In the genomic region with DNA sequence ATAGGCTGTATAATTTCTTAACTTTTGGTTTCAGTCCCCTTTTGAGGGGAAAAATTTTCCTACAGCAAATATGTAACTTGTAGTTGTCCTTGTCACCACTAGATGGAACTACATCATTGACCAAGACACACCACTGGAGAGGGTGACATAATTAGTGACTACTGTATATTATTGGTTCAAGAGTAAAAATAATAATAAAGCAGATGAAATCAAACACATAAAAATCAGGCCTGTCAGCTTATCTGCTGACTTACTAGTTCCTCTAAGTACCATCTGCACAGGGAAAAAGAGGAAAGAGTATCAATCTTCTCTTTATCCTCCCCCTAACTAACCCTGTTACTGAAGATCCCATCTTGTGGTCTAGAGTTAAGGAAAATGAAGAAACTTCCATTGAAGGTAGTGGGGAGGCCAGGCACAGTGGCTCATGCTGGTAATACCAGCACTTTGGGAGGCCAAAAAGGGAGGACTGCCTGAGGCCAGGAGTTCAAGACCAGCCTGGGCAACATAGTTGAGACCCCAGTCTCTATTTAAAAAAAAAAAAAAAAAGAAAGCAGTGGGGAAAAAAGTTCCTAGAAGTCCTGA, we compare ENCODE assay signal across 8 cellular contexts. TPM values are rescaled to one million over a fixed set of nuclear protein-coding genes. Genes with fewer than 3 reads are reported as not detected.
DNase-seq lines count a peak whose midpoint lies in the region; ATAC-seq and TF ChIP-seq lines count a peak whose summit lies in the region.

No MANE protein-coding gene starts in this region.

- H3K4me1 Mint-ChIP-seq in endothelial cell (ENCODE audit: unreplicated experiment): peaks cover 5% of the 10 kb centered on the region
- H3K4me1 Mint-ChIP-seq in activated T-helper 2 cell treated with anti-CD3 and anti-CD28 coated beads, Interferon-gamma antibody, Interleukin-2, Interleukin-4, amounts not matched to agents 10 μg/mL and 5 μg/mL and 100 μg/mL, durations not matched to agents 14 hours and 24 hours and 36 hours (ENCODE audit: low read depth): peaks cover 5% of the 10 kb centered on the region

- intact Hi-C loops in activated T-helper 2 cell treated with anti-CD3 and anti-CD28 coated beads, Interferon-gamma antibody, Interleukin-2, Interleukin-4, amounts not matched to agents 10 μg/mL and 5 μg/mL and 100 μg/mL, durations not matched to agents 14 hours and 24 hours and 36 hours (cut with micrococcal nuclease): loop anchor here (1.0 kb wide), 2 partner anchors 88 to 97 kb away; no protein-coding TSS in a partner anchor

- H3K9me3 Mint-ChIP-seq in endothelial cell (ENCODE audit: unreplicated experiment): no peaks in the 10 kb centered on the region
- no peaks in the 10 kb centered on the region for H3K9me3 Mint-ChIP-seq in activated T-helper 2 cell treated with anti-CD3 and anti-CD28 coated beads, Interferon-gamma antibody, Interleukin-2, Interleukin-4, amounts not matched to agents 10 μg/mL and 5 μg/mL and 100 μg/mL, durations not matched to agents 14 hours and 24 hours and 36 hours

- H3K27ac Mint-ChIP-seq in endothelial cell (ENCODE audit: unreplicated experiment): peak overlapping the region; percentile 64
- H3K27ac Mint-ChIP-seq in activated T-helper 2 cell treated with anti-CD3 and anti-CD28 coated beads, Interferon-gamma antibody, Interleukin-2, Interleukin-4, amounts not matched to agents 10 μg/mL and 5 μg/mL and 100 μg/mL, durations not matched to agents 14 hours and 24 hours and 36 hours: no peak overlapping the region

- in situ Hi-C loops in G401 (cut with HindIII; ENCODE audit: low sequenced_read_pairs): no loop called here

- TF ChIP-seq CTCF in endothelial cell (IDR thresholded peaks at IDR 0.05; ENCODE audit: unreplicated experiment): peak; percentile 89

- H3K36me3 Mint-ChIP-seq in endothelial cell (ENCODE audit: low read depth, unreplicated experiment): peaks cover 26% of the 10 kb centered on the region
- H3K36me3 Mint-ChIP-seq in activated T-helper 2 cell treated with anti-CD3 and anti-CD28 coated beads, Interferon-gamma antibody, Interleukin-2, Interleukin-4, amounts not matched to agents 10 μg/mL and 5 μg/mL and 100 μg/mL, durations not matched to agents 14 hours and 24 hours and 36 hours (ENCODE audit: low read depth): peaks cover 54% of the 10 kb centered on the region

- peak; percentile 15 for DNase-seq in G401 (ENCODE audit: low spot score)
- peak; percentile 53 for DNase-seq in HuH-7 (ENCODE audit: low spot score)
- DNase-seq in RPMI7951 (ENCODE audit: low read depth): peak; percentile 37
- no peak for DNase-seq in endothelial cell (ENCODE audit: low spot score)
- peak; percentile 44 for DNase-seq in myocyte (ENCODE audit: low read depth)
- no peak for DNase-seq in DMS153 (lab: John Stamatoyannopoulos, UW)
- no peak for DNase-seq in activated T-helper 2 cell treated with anti-CD3 and anti-CD28 coated beads, Interferon-gamma antibody, Interleukin-2, Interleukin-4, amounts not matched to agents 10 μg/mL and 5 μg/mL and 100 μg/mL, durations not matched to agents 14 hours and 24 hours and 36 hours (ENCODE audit: low spot score)

- ATAC-seq in GM21447 (IDR thresholded peaks at IDR 0.05; ENCODE audit: unreplicated experiment): peak; percentile 89

- H3K27me3 Mint-ChIP-seq in endothelial cell (ENCODE audit: unreplicated experiment): peaks cover 2% of the 10 kb centered on the region
- no peaks in the 10 kb centered on the region for H3K27me3 Mint-ChIP-seq in activated T-helper 2 cell treated with anti-CD3 and anti-CD28 coated beads, Interferon-gamma antibody, Interleukin-2, Interleukin-4, amounts not matched to agents 10 μg/mL and 5 μg/mL and 100 μg/mL, durations not matched to agents 14 hours and 24 hours and 36 hours (ENCODE audit: low read depth)

- H3K4me3 Mint-ChIP-seq in endothelial cell (ENCODE audit: unreplicated experiment): no peak overlapping the region
- no peak overlapping the region for H3K4me3 Mint-ChIP-seq in activated T-helper 2 cell treated with anti-CD3 and anti-CD28 coated beads, Interferon-gamma antibody, Interleukin-2, Interleukin-4, amounts not matched to agents 10 μg/mL and 5 μg/mL and 100 μg/mL, durations not matched to agents 14 hours and 24 hours and 36 hours (ENCODE audit: low read depth)

RNA-seq across cellular contexts. Expression of a gene that starts 29.6 kb away (rescaled TPM):
- total RNA-seq in G401 (2014; rRNA removed; shearing (Covaris generic)): 57.1 and 88.7 TPM in 2 replicates
- 23.5 and 29.8 TPM in 2 replicates for total RNA-seq in RPMI7951 (2014; rRNA removed; shearing (Covaris generic))
- 31.8 TPM for total RNA-seq in endothelial cell (ENCODE audit: unreplicated experiment)
- total RNA-seq in myocyte: 13.8 and 20.2 TPM in 2 replicates
- polyA plus RNA-seq in myocyte (2012): 13.0 TPM
- 93.6 and 102 TPM in 2 replicates for total RNA-seq in activated T-helper 2 cell treated with anti-CD3 and anti-CD28 coated beads, Interferon-gamma antibody, Interleukin-2, Interleukin-4, amounts not matched to agents 10 μg/mL and 5 μg/mL and 100 μg/mL, durations not matched to agents 14 hours and 24 hours and 36 hours

Comparison
In these comparisons a context has a peak if more than half of its experiments do, and no peak if none do; other contexts are left out.
1. DNase-seq: peak in G401 (single experiment), HuH-7 (single experiment), RPMI7951 (single experiment) and myocyte (single experiment); none in endothelial cell (single experiment), DMS153 (single experiment) and activated T-helper 2 cell treated with anti-CD3 and anti-CD28 coated beads, Interferon-gamma antibody, Interleukin-2, Interleukin-4, amounts not matched to agents 10 μg/mL and 5 μg/mL and 100 μg/mL, durations not matched to agents 14 hours and 24 hours and 36 hours (single experiment).